25 cellular contexts compared by ENCODE assay signal in genomic region chr6:2467929-2468600, GRCh38.
"Had no signal": no experiment of that assay in that cellular context is flagged by ENCODE, and none has a peak within 500 bp of the region (broad histone marks: within the 10 kb centered on the region; RNA-seq: fewer than 3 reads in every experiment).

No MANE protein-coding gene starts in this region.

- H3K4me3 Mint-ChIP-seq: activated CD4-positive, alpha-beta memory T cell treated with anti-CD3 and anti-CD28 coated beads, Interleukin-2, amount 10 ng/mL, durations not matched to agents 7 days and 5 days; activated CD4-positive, alpha-beta T cell treated with anti-CD3 and anti-CD28 coated beads, Interleukin-2, amount 10 ng/mL, durations not matched to agents 7 days and 5 days; activated naive CD4-positive, alpha-beta T cell treated with anti-CD3 and anti-CD28 coated beads, Interleukin-2, amount 10 ng/mL, durations not matched to agents 7 days and 5 days; activated naive CD8-positive, alpha-beta T cell treated with anti-CD3 and anti-CD28 coated beads, Interleukin-2, amount 10 ng/mL, durations not matched to agents 7 days and 5 days; activated T-cell treated with anti-CD3 and anti-CD28 coated beads, Interleukin-2, amount 50 U/mL, for 24 hours; nephron progenitor cell had no signal

- H3K9me3 ChIP-seq: ascending aorta, left ventricle myocardium inferior, pancreas, prostate gland, testis, transverse colon had no signal

- H3K36me3 ChIP-seq: ascending aorta, brain microvascular endothelial cell, left ventricle myocardium inferior, pancreas, prostate gland, transverse colon, WERI-Rb-1 had no signal

- H3K36me3 Mint-ChIP-seq: activated naive CD4-positive, alpha-beta T cell treated with anti-CD3 and anti-CD28 coated beads, Interleukin-2, amount 10 ng/mL, durations not matched to agents 7 days and 5 days; activated naive CD8-positive, alpha-beta T cell treated with anti-CD3 and anti-CD28 coated beads, Interleukin-2, amount 10 ng/mL, durations not matched to agents 7 days and 5 days had no signal

- ATAC-seq: pancreas; stimulated activated naive CD8-positive, alpha-beta T cell treated with anti-CD3 and anti-CD28 coated beads, Interleukin-15, Interleukin-2, amounts not matched to agents 100 U/mL and 50 U/mL, for 24 hours had no signal

- H3K27me3 ChIP-seq: ascending aorta, brain microvascular endothelial cell, pancreas, testis had no signal

- H3K27ac Mint-ChIP-seq: activated CD4-positive, alpha-beta memory T cell treated with anti-CD3 and anti-CD28 coated beads, Interleukin-2, amount 10 ng/mL, durations not matched to agents 7 days and 5 days; activated CD4-positive, alpha-beta T cell treated with anti-CD3 and anti-CD28 coated beads, Interleukin-2, amount 10 ng/mL, durations not matched to agents 7 days and 5 days; activated naive CD4-positive, alpha-beta T cell treated with anti-CD3 and anti-CD28 coated beads, Interleukin-2, amount 10 ng/mL, durations not matched to agents 7 days and 5 days; activated naive CD8-positive, alpha-beta T cell treated with anti-CD3 and anti-CD28 coated beads, Interleukin-2, amount 10 ng/mL, durations not matched to agents 7 days and 5 days; activated T-cell treated with anti-CD3 and anti-CD28 coated beads, Interleukin-2, amount 50 U/mL, for 24 hours; nephron progenitor cell had no signal

- H3K4me1 Mint-ChIP-seq: activated CD4-positive, alpha-beta memory T cell treated with anti-CD3 and anti-CD28 coated beads, Interleukin-2, amount 10 ng/mL, durations not matched to agents 7 days and 5 days; activated CD4-positive, alpha-beta T cell treated with anti-CD3 and anti-CD28 coated beads, Interleukin-2, amount 10 ng/mL, durations not matched to agents 7 days and 5 days; activated naive CD4-positive, alpha-beta T cell treated with anti-CD3 and anti-CD28 coated beads, Interleukin-2, amount 10 ng/mL, durations not matched to agents 7 days and 5 days; activated naive CD8-positive, alpha-beta T cell treated with anti-CD3 and anti-CD28 coated beads, Interleukin-2, amount 10 ng/mL, durations not matched to agents 7 days and 5 days had no signal

- H3K4me1 ChIP-seq: ascending aorta, left ventricle myocardium inferior, pancreas, prostate gland, testis, transverse colon had no signal

- H3K4me2 ChIP-seq: smooth muscle cell had no signal

- H3K9me3 Mint-ChIP-seq: activated CD4-positive, alpha-beta memory T cell treated with anti-CD3 and anti-CD28 coated beads, Interleukin-2, amount 10 ng/mL, durations not matched to agents 7 days and 5 days; activated CD4-positive, alpha-beta T cell treated with anti-CD3 and anti-CD28 coated beads, Interleukin-2, amount 10 ng/mL, durations not matched to agents 7 days and 5 days; activated naive CD4-positive, alpha-beta T cell treated with anti-CD3 and anti-CD28 coated beads, Interleukin-2, amount 10 ng/mL, durations not matched to agents 7 days and 5 days; activated naive CD8-positive, alpha-beta T cell treated with anti-CD3 and anti-CD28 coated beads, Interleukin-2, amount 10 ng/mL, durations not matched to agents 7 days and 5 days; activated T-cell treated with anti-CD3 and anti-CD28 coated beads, Interleukin-2, amount 50 U/mL, for 24 hours; nephron progenitor cell had no signal

- DNase-seq: activated CD4-positive, alpha-beta memory T cell treated with anti-CD3 and anti-CD28 coated beads, Interleukin-2, amount 10 ng/mL, durations not matched to agents 7 days and 5 days; activated CD4-positive, alpha-beta T cell treated with anti-CD3 and anti-CD28 coated beads, Interleukin-2, amount 10 ng/mL, durations not matched to agents 7 days and 5 days; activated CD4-positive, CD25-positive, alpha-beta regulatory T cell treated with anti-CD3 and anti-CD28 coated beads, Interleukin-2, amount 50 U/mL, for 72 hours; activated CD8-positive, alpha-beta memory T cell treated with anti-CD3 and anti-CD28 coated beads, Interleukin-2, amount 50 U/mL, for 48 hours; activated gamma-delta T cell; activated naive CD4-positive, alpha-beta T cell treated with anti-CD3 and anti-CD28 coated beads, Interleukin-2, amount 10 ng/mL, durations not matched to agents 7 days and 5 days; activated naive CD8-positive, alpha-beta T cell treated with anti-CD3 and anti-CD28 coated beads, Interleukin-2, amount 10 ng/mL, durations not matched to agents 7 days and 5 days; activated T-cell treated with anti-CD3 and anti-CD28 coated beads, Interleukin-2, amount 50 U/mL, for 24 hours; brain microvascular endothelial cell; caudate nucleus; head of caudate nucleus; hippocampal formation; left ventricle myocardium inferior; nephron progenitor cell; pancreas; stimulated activated CD4-positive, alpha-beta T cell treated with anti-CD3 and anti-CD28 coated beads, Interleukin-2, amount 100 ng/mL, for 48 hours; stimulated activated naive CD8-positive, alpha-beta T cell treated with anti-CD3 and anti-CD28 coated beads, Interleukin-15, Interleukin-2, amounts not matched to agents 100 U/mL and 50 U/mL, for 24 hours; T-helper 9 cell; testis; transverse colon; WERI-Rb-1 had no signal

- H3K4me3 ChIP-seq: ascending aorta, left ventricle myocardium inferior, lung, pancreas, prostate gland, smooth muscle cell, testis, transverse colon had no signal

- H3K27ac ChIP-seq: ascending aorta, brain microvascular endothelial cell, left ventricle myocardium inferior, pancreas, prostate gland, testis, transverse colon, WERI-Rb-1 had no signal
